Comparison of ENCODE assay signal across 18 cellular contexts in genomic region chr13:39895254-39895653, GRCh38.
DNase-seq lines count a peak whose midpoint lies in the region; ATAC-seq, FAIRE-seq and TF ChIP-seq lines count a peak whose summit lies in the region.
"Had no signal": no experiment of that assay in that cellular context is flagged by ENCODE, and none has a peak within 500 bp of the region (broad histone marks: within the 10 kb centered on the region; RNA-seq: fewer than 3 reads in every experiment).

No MANE protein-coding gene starts in this region.

- peaks cover 10% of the 10 kb centered on the region for H3K9me3 Mint-ChIP-seq in mesothelial cell of epicardium
- H3K9me3 Mint-ChIP-seq: activated naive CD8-positive, alpha-beta T cell treated with anti-CD3 and anti-CD28 coated beads for 36 hours; activated T-helper 1 cell treated with anti-CD3 and anti-CD28 coated beads, Interleukin-12 subunit alpha, Interleukin-12 subunit beta, Interleukin-2, Interleukin-4 antibody, amounts not matched to agents 30 ng/mL and 10 ng/mL and 1 ng/mL, durations not matched to agents 14 hours and 24 hours and 36 hours; stimulated activated naive CD8-positive, alpha-beta T cell treated with anti-CD3 and anti-CD28 coated beads, Interleukin-15, Interleukin-2, amounts not matched to agents 100 ng/mL and 50 ng/mL, for 24 hours had no signal

- H3K4me3 Mint-ChIP-seq in mesothelial cell of epicardium = no peak overlapping the region
- H3K4me3 Mint-ChIP-seq: activated naive CD8-positive, alpha-beta T cell treated with anti-CD3 and anti-CD28 coated beads for 36 hours; activated T-helper 1 cell treated with anti-CD3 and anti-CD28 coated beads, Interleukin-12 subunit alpha, Interleukin-12 subunit beta, Interleukin-2, Interleukin-4 antibody, amounts not matched to agents 30 ng/mL and 10 ng/mL and 1 ng/mL, durations not matched to agents 14 hours and 24 hours and 36 hours; stimulated activated naive CD8-positive, alpha-beta T cell treated with anti-CD3 and anti-CD28 coated beads, Interleukin-15, Interleukin-2, amounts not matched to agents 100 ng/mL and 50 ng/mL, for 24 hours had no signal

- no peak for FAIRE-seq in K562 (lab: Jason Lieb, UNC)

- TF ChIP-seq EP300 in K562 (IDR thresholded peaks at IDR 0.05; ENCODE audit: low read length) = no peak

- POLR2A ChIA-PET in K562 (lab: Yijun Ruan, JAX) = no interaction called here

- H3K27me3 Mint-ChIP-seq in mesothelial cell of epicardium (ENCODE audit: low read depth) = no peaks in the 10 kb centered on the region
- H3K27me3 Mint-ChIP-seq: activated naive CD8-positive, alpha-beta T cell treated with anti-CD3 and anti-CD28 coated beads for 36 hours; stimulated activated naive CD8-positive, alpha-beta T cell treated with anti-CD3 and anti-CD28 coated beads, Interleukin-15, Interleukin-2, amounts not matched to agents 100 ng/mL and 50 ng/mL, for 24 hours had no signal

- H3K4me1 Mint-ChIP-seq in mesothelial cell of epicardium = peaks cover 40% of the 10 kb centered on the region

- H3K4me2 ChIP-seq in K562 (ENCODE audit: insufficient read depth, low read length) = no peak overlapping the region

- H3K9me3 ChIP-seq in K562 (replicated peaks; ENCODE audit: control insufficient read depth, insufficient read depth, low read depth, low read length) = no peaks in the 10 kb centered on the region
- H3K9me3 ChIP-seq: esophagus squamous epithelium, neutrophil had no signal

- no peak overlapping the region for H3K27ac ChIP-seq in K562 (ENCODE audit: extremely low read depth, low read depth, low read length)
- H3K27ac ChIP-seq: esophagus squamous epithelium, neutrophil had no signal

- CTCF ChIA-PET in K562 (lab: Yijun Ruan, JAX; ENCODE audit: low intra/inter-chr PET ratio) = no interaction called here

- H3K9me1 ChIP-seq in K562 (ENCODE audit: control insufficient read depth, insufficient read depth, low read length) = no peaks in the 10 kb centered on the region

- WGBS in K562 (ENCODE audit: insufficient coverage, low coverage, missing lambda C conversion rate) = 0% methylated on average over 3 of the region's 3 CpGs

- no peaks in the 10 kb centered on the region for H3K36me3 ChIP-seq in K562 (ENCODE audit: control insufficient read depth, insufficient read depth, low read length)
- H3K36me3 ChIP-seq: esophagus squamous epithelium, neutrophil had no signal

- H3K79me2 ChIP-seq in K562 (ENCODE audit: control insufficient read depth, insufficient read depth, low read length) = no peaks in the 10 kb centered on the region

- ATAC-seq in K562 (no peak), GM18498 (IDR thresholded peaks at IDR 0.05; ENCODE audit: unreplicated experiment) (no peak), GM21576 (IDR thresholded peaks at IDR 0.05; ENCODE audit: unreplicated experiment) (no peak)
- ATAC-seq: HCT116 had no signal

- no peaks in the 10 kb centered on the region for H3K4me1 ChIP-seq in K562 (replicated peaks in 1 of 2; ENCODE audit: control insufficient read depth in 2 of 2, insufficient read depth in 2 of 2, low read length in 2 of 2)

- DNase-seq in CMK (ENCODE audit: low read depth) = peak; percentile 11
- peak; percentile 8 for DNase-seq in NCI-H524 treated with DMSO at 0.1 percent for 48 hours (lab: John Stamatoyannopoulos, UW)
- no peak for DNase-seq in K562 (ENCODE audit: extremely low read depth in 1 of 4, low spot score in 3 of 4)
- no peak for DNase-seq in mesothelial cell of epicardium (ENCODE audit: low spot score in 2 of 2, unreplicated experiment in 2 of 2)
- DNase-seq in activated CD8-positive, alpha-beta memory T cell treated with anti-CD3 and anti-CD28 coated beads, Interleukin-2, amount 50 U/mL, for 4 hours = no peak
- no peak for DNase-seq in GM13976 (ENCODE audit: low spot score)
- DNase-seq: activated CD4-positive, CD25-positive, alpha-beta regulatory T cell treated with anti-CD3 and anti-CD28 coated beads, Interleukin-2, amount 50 U/mL, for 72 hours; activated naive CD8-positive, alpha-beta T cell treated with anti-CD3 and anti-CD28 coated beads for 36 hours; esophagus squamous epithelium; NCI-H2029; NCI-H510A treated with DMSO at 0.1 percent for 48 hours; SIG-M5 had no signal

- no peak overlapping the region for H3K4me3 ChIP-seq in K562
- H3K4me3 ChIP-seq: esophagus squamous epithelium had no signal

- no peak for TF ChIP-seq POLR2A in K562 (conservative IDR thresholded peaks at IDR 0.05)

- no TSS peak for BruUV-seq in K562 (replicated peaks; lab: Mats Ljungman, UMichigan)

- intact Hi-C loops in K562 (cut with micrococcal nuclease) = no loop called here

- TF ChIP-seq CTCF in K562 (IDR thresholded peaks at IDR 0.05 in 2 of 3, conservative IDR thresholded peaks at IDR 0.05 in 1 of 3; ENCODE audit: insufficient read depth in 2 of 3, low read depth in 1 of 3, low read length in 3 of 3) = no peak
- TF ChIP-seq CTCF in mesothelial cell of epicardium (IDR thresholded peaks at IDR 0.05; ENCODE audit: unreplicated experiment) = no peak
- no peak for TF ChIP-seq CTCF in GM13976 (IDR thresholded peaks at IDR 0.05; ENCODE audit: borderline replicate concordance, control extremely low read depth, extremely low read depth, insufficient read depth, missing control alignments)

- no peaks in the 10 kb centered on the region for H3K36me3 Mint-ChIP-seq in mesothelial cell of epicardium

- no peak for TF ChIP-seq RAD21 in K562 (CRISPR knock-in tag; conservative IDR thresholded peaks at IDR 0.05 in 1 of 2, IDR thresholded peaks at IDR 0.05 in 1 of 2)

- H3K27me3 ChIP-seq in K562 (ENCODE audit: control insufficient read depth in 2 of 2, insufficient read depth in 2 of 2, low read length in 2 of 2) = no peaks in the 10 kb centered on the region
- H3K27me3 ChIP-seq: esophagus squamous epithelium had no signal

- H4K20me1 ChIP-seq in K562 (replicated peaks; ENCODE audit: control insufficient read depth, insufficient read depth, low read length) = no peaks in the 10 kb centered on the region

- in situ Hi-C loops in K562 (cut with MboI) = no loop called here
- in situ Hi-C loops in GM13976 (cut with MboI; ENCODE audit: low sequenced_read_pairs, unreplicated experiment) = no loop called here

- H2AFZ ChIP-seq in K562 (ENCODE audit: low read depth, low read length) = no peak overlapping the region

- peak overlapping the region; percentile 28 for H3K27ac Mint-ChIP-seq in mesothelial cell of epicardium
- H3K27ac Mint-ChIP-seq: activated naive CD8-positive, alpha-beta T cell treated with anti-CD3 and anti-CD28 coated beads for 36 hours; activated T-helper 1 cell treated with anti-CD3 and anti-CD28 coated beads, Interleukin-12 subunit alpha, Interleukin-12 subunit beta, Interleukin-2, Interleukin-4 antibody, amounts not matched to agents 30 ng/mL and 10 ng/mL and 1 ng/mL, durations not matched to agents 14 hours and 24 hours and 36 hours; stimulated activated naive CD8-positive, alpha-beta T cell treated with anti-CD3 and anti-CD28 coated beads, Interleukin-15, Interleukin-2, amounts not matched to agents 100 ng/mL and 50 ng/mL, for 24 hours had no signal

- H3K9ac ChIP-seq in K562 (ENCODE audit: insufficient read depth in 1 of 2, low read depth in 2 of 2, low read length in 2 of 2) = no peak overlapping the region

TF ChIP-seq in K562, 482 proteins besides CTCF, POLR2A, EP300 and RAD21 (continues in another document):
- TF ChIP-seq NBN (IDR thresholded peaks at IDR 0.05; ENCODE audit: low read depth) = no peak
- TF ChIP-seq ZNF668 (CRISPR knock-in tag; IDR thresholded peaks at IDR 0.05) = no peak
- TF ChIP-seq ATF7 (IDR thresholded peaks at IDR 0.05) = no peak
- no peak for TF ChIP-seq SFPQ (IDR thresholded peaks at IDR 0.05; ENCODE audit: low read depth, low read length)
- no peak for TF ChIP-seq ETV1 (tag; conservative IDR thresholded peaks at IDR 0.05; ENCODE audit: low read depth)
- TF ChIP-seq KLF16 (IDR thresholded peaks at IDR 0.05) = peak; percentile 53; the same call in 1 of the 2 replicates
- TF ChIP-seq KDM1A (IDR thresholded peaks at IDR 0.05) = 0 out of 4 replicates have a peak, but pooled peaks have one; percentile 10 to 15
- 0 out of 2 replicates have a peak, but pooled peaks have one; percentile 10 for TF ChIP-seq ARID1B (IDR thresholded peaks at IDR 0.05)
- peak; percentile 73; the same call in 1 of the 2 replicates for TF ChIP-seq TEAD4 (IDR thresholded peaks at IDR 0.05; ENCODE audit: low read length)
- no peak for TF ChIP-seq TEAD4 (CRISPR knock-in tag; IDR thresholded peaks at IDR 0.05; ENCODE audit: borderline replicate concordance)
- TF ChIP-seq RCOR1 (IDR thresholded peaks at IDR 0.05; ENCODE audit: borderline replicate concordance in 1 of 2, low read depth in 2 of 2, low read length in 2 of 2) = peak in 1 of 2 experiments; percentile 71; a peak in 1 of 4 replicates
- TF ChIP-seq CBFA2T2 (conservative IDR thresholded peaks at IDR 0.05) = peak; percentile 30; the same call in 1 of the 2 replicates
- TF ChIP-seq CBFA2T3 (IDR thresholded peaks at IDR 0.05) = peak; percentile 50
- peak; percentile 58 for TF ChIP-seq TAL1 (IDR thresholded peaks at IDR 0.05)

Comparison
In these comparisons a context has a peak if more than half of its experiments do, and no peak if none do; other contexts are left out.
1. DNase-seq: peak in CMK (single experiment) and NCI-H524 treated with DMSO at 0.1 percent for 48 hours (single experiment); none in K562 (0 of 4), mesothelial cell of epicardium (0 of 2), activated CD8-positive, alpha-beta memory T cell treated with anti-CD3 and anti-CD28 coated beads, Interleukin-2, amount 50 U/mL, for 4 hours (single experiment) and GM13976 (single experiment).